8 cellular contexts compared by ENCODE assay signal in genomic region chr20:48921883-48922867, GRCh38. TPM values are rescaled to one million over a fixed set of nuclear protein-coding genes. Genes with fewer than 3 reads are reported as not detected.
DNase-seq lines count a peak whose midpoint lies in the region; ATAC-seq, FAIRE-seq and TF ChIP-seq lines count a peak whose summit lies in the region.

No MANE protein-coding gene starts in this region.

- no peaks in the 10 kb centered on the region for H3K9me1 ChIP-seq in endothelial cell of umbilical vein (replicated peaks; ENCODE audit: control insufficient read depth, extremely low read depth, insufficient read depth, low read length)

- peak overlapping the region; percentile 83 for H3K4me2 ChIP-seq in endothelial cell of umbilical vein (ENCODE audit: insufficient read depth, low read length)

- TF ChIP-seq POLR2A in endothelial cell of umbilical vein (IDR thresholded peaks at IDR 0.05; ENCODE audit: low read depth, low read length): no peak
- TF ChIP-seq POLR2A in vagina (IDR thresholded peaks at IDR 0.05): no peak

- H3K9me3 ChIP-seq in CD4-positive, alpha-beta T cell (ENCODE audit: control insufficient read depth, low read length): no peaks in the 10 kb centered on the region
- H3K9me3 ChIP-seq in SJCRH30 (replicated peaks): no peaks in the 10 kb centered on the region
- H3K9me3 ChIP-seq in endothelial cell of umbilical vein (replicated peaks; ENCODE audit: control insufficient read depth, insufficient read depth, low read length): no peaks in the 10 kb centered on the region
- no peaks in the 10 kb centered on the region for H3K9me3 ChIP-seq in mucosa of rectum (ENCODE audit: control insufficient read depth in 2 of 2, low read length in 2 of 2)
- H3K9me3 ChIP-seq in vagina: no peaks in the 10 kb centered on the region

- BruUV-seq in endothelial cell of umbilical vein (replicated peaks; lab: Mats Ljungman, UMichigan): TSS peak; percentile 57

- peak; percentile 46 for ATAC-seq in CD4-positive, alpha-beta T cell (ENCODE audit: poor library complexity)
- ATAC-seq in GM19395 (IDR thresholded peaks at IDR 0.05; ENCODE audit: unreplicated experiment) (peak; percentile 42), HG03469 (IDR thresholded peaks at IDR 0.05; ENCODE audit: unreplicated experiment) (peak; percentile 24)

- H3K27me3 ChIP-seq in CD4-positive, alpha-beta T cell (ENCODE audit: control insufficient read depth, insufficient read depth, low read length): no peaks in the 10 kb centered on the region
- H3K27me3 ChIP-seq in SJCRH30 (no peaks in the 10 kb centered on the region), endothelial cell of umbilical vein (ENCODE audit: control insufficient read depth in 2 of 2, insufficient read depth in 2 of 2, low read length in 2 of 2) (no peaks in the 10 kb centered on the region), mucosa of rectum (ENCODE audit: control insufficient read depth in 2 of 2, insufficient read depth in 2 of 2, low read length in 2 of 2) (no peaks in the 10 kb centered on the region), vagina (no peaks in the 10 kb centered on the region)

- H3K4me1 ChIP-seq in SJCRH30 (peaks cover 25% of the 10 kb centered on the region), endothelial cell of umbilical vein (ENCODE audit: control insufficient read depth, extremely low read depth, insufficient read depth, low read length) (peaks cover 34% of the 10 kb centered on the region), mucosa of rectum (ENCODE audit: control insufficient read depth in 2 of 2, insufficient read depth in 2 of 2, low read length in 2 of 2) (peaks cover 36 to 47% of the 10 kb centered on the region in 2 donors), vagina (peaks cover 45% of the 10 kb centered on the region)

- H3K27me3 Mint-ChIP-seq in CD4-positive, alpha-beta T cell: no peaks in the 10 kb centered on the region

- H3K4me3 Mint-ChIP-seq in CD4-positive, alpha-beta T cell: peak overlapping the region; percentile 89

- peaks cover 12% of the 10 kb centered on the region for H3K36me3 Mint-ChIP-seq in CD4-positive, alpha-beta T cell (ENCODE audit: low read depth)

- H3K4me3 ChIP-seq in SJCRH30 (peak overlapping the region; percentile 79), endothelial cell of umbilical vein (replicated peaks in 1 of 3; ENCODE audit: insufficient read depth in 1 of 3, low read depth in 1 of 3, low read length in 3 of 3) (peak overlapping the region; percentile 56 to 82 (median 78)), mucosa of rectum (ENCODE audit: low read length in 2 of 2) (peak overlapping the region; percentile 84 to 98), vagina (peak overlapping the region; percentile 92 to 97)

- DNase-seq in CD4-positive, alpha-beta T cell: no peak
- peak; percentile 74 to 76 for DNase-seq in SJCRH30
- peak; percentile 36 for DNase-seq in endothelial cell of umbilical vein (ENCODE audit: low read depth, low spot score)
- DNase-seq in vagina (ENCODE audit: extremely low spot score in 2 of 2): peak in 1 of 2 donors; percentile 91
- no peak for DNase-seq in T1000 (lab: John Stamatoyannopoulos, UW)

- H3K4me1 Mint-ChIP-seq in CD4-positive, alpha-beta T cell (ENCODE audit: low read depth): peaks cover 64% of the 10 kb centered on the region

- CTCF ChIA-PET in CD4-positive, alpha-beta T cell (lab: Charles Lee): interaction anchor here (1.0 to 2.5 kb wide), 2 partner anchors 265 to 302 kb away, joined by 3 to 9 read pairs; no protein-coding TSS in a partner anchor
- CTCF ChIA-PET in endothelial cell of umbilical vein (lab: Charles Lee): interaction anchor here (1.0 to 2.9 kb wide), 5 partner anchors 16 to 264 kb away, joined by 3 to 11 read pairs (median 7); no protein-coding TSS in a partner anchor

- peak overlapping the region; percentile 66 for H2AFZ ChIP-seq in endothelial cell of umbilical vein (ENCODE audit: low read depth, low read length)

- H3K27ac Mint-ChIP-seq in CD4-positive, alpha-beta T cell: peak overlapping the region; percentile 93

- no peak for FAIRE-seq in endothelial cell of umbilical vein (lab: Jason Lieb, UNC)

- dilution Hi-C loops in endothelial cell of umbilical vein (cut with MboI; ENCODE audit: extremely low pct_ligation_motif_present, low sequenced_read_pairs): loop anchor here (25.0 kb wide), 1 partner anchor 260 kb away; no protein-coding TSS in a partner anchor

- peaks cover 52% of the 10 kb centered on the region for H3K79me2 ChIP-seq in endothelial cell of umbilical vein (ENCODE audit: control insufficient read depth, insufficient read depth, low read length)

- no peak for TF ChIP-seq CTCF in CD4-positive, alpha-beta T cell (IDR thresholded peaks at IDR 0.05)
- TF ChIP-seq CTCF in endothelial cell of umbilical vein (IDR thresholded peaks at IDR 0.05; ENCODE audit: extremely low read depth in 1 of 2, insufficient read depth in 1 of 2, low read depth in 1 of 2, low read length in 2 of 2) (no peak), vagina (IDR thresholded peaks at IDR 0.05) (no peak)

- H3K36me3 ChIP-seq in SJCRH30: no peaks in the 10 kb centered on the region
- H3K36me3 ChIP-seq in endothelial cell of umbilical vein (ENCODE audit: control insufficient read depth in 2 of 2, extremely low read depth in 1 of 2, insufficient read depth in 2 of 2, low read length in 2 of 2): no peaks in the 10 kb centered on the region
- no peaks in the 10 kb centered on the region for H3K36me3 ChIP-seq in mucosa of rectum (ENCODE audit: control insufficient read depth in 2 of 2, insufficient read depth in 2 of 2, low read length in 2 of 2)
- no peaks in the 10 kb centered on the region for H3K36me3 ChIP-seq in vagina

- no peaks in the 10 kb centered on the region for H4K20me1 ChIP-seq in endothelial cell of umbilical vein (replicated peaks; ENCODE audit: control insufficient read depth, extremely low read depth, insufficient read depth, low read length)

- H3K9me3 Mint-ChIP-seq in CD4-positive, alpha-beta T cell: no peaks in the 10 kb centered on the region

- peak overlapping the region; percentile 83 for H3K27ac ChIP-seq in CD4-positive, alpha-beta T cell (ENCODE audit: low read depth, low read length)
- H3K27ac ChIP-seq in SJCRH30: peak overlapping the region; percentile 75
- peak overlapping the region; percentile 94 for H3K27ac ChIP-seq in endothelial cell of umbilical vein (ENCODE audit: insufficient read depth, low read depth, low read length)
- peak overlapping the region; percentile 94 to 98 for H3K27ac ChIP-seq in mucosa of rectum (ENCODE audit: low read depth in 2 of 2, low read length in 2 of 2)
- H3K27ac ChIP-seq in vagina: peak overlapping the region; percentile 96

- intact Hi-C loops in CD4-positive, alpha-beta T cell (cut with DNase I, micrococcal nuclease): loop anchor here in 1 of 2 experiments (5.0 kb wide), 2 partner anchors 125 to 265 kb away; partner anchors contain the start of genes CSE1L and STAU1
- intact Hi-C loops in endothelial cell of umbilical vein (cut with micrococcal nuclease) (loop anchor here (1.0 to 10.0 kb wide), 3 partner anchors 8 to 1607 kb away; no protein-coding TSS in a partner anchor), vagina (cut with DNase I) (no loop called here)

- H3K9ac ChIP-seq in endothelial cell of umbilical vein (replicated peaks; ENCODE audit: extremely low read depth, insufficient read depth, low read length): peak overlapping the region; percentile 97
- H3K9ac ChIP-seq in mucosa of rectum (ENCODE audit: low read depth in 1 of 2, low read length in 2 of 2): peak overlapping the region; percentile 69 to 98

- POLR2A ChIA-PET in CD4-positive, alpha-beta T cell (lab: Charles Lee): interaction anchor here (0.6 to 0.8 kb wide), 2 partner anchors 10 to 17 kb away, joined by 3 read pairs; no protein-coding TSS in a partner anchor
- POLR2A ChIA-PET in endothelial cell of umbilical vein (lab: Charles Lee): interaction anchor here (0.6 to 0.7 kb wide), 2 partner anchors 74 to 1314 kb away, joined by 4 to 5 read pairs; no protein-coding TSS in a partner anchor

TF ChIP-seq in endothelial cell of umbilical vein, 7 proteins besides CTCF, POLR2A, EP300 and RAD21:
- no peak for TF ChIP-seq GATA2 (IDR thresholded peaks at IDR 0.05; ENCODE audit: insufficient read depth, insufficient read length, low read depth, low read length)
- TF ChIP-seq MAX (IDR thresholded peaks at IDR 0.05; ENCODE audit: insufficient read depth, insufficient read length): no peak
- no peak for TF ChIP-seq JUN (IDR thresholded peaks at IDR 0.05; ENCODE audit: borderline replicate concordance, insufficient read depth, insufficient read length, low read depth)
- TF ChIP-seq EZH2 (IDR thresholded peaks at IDR 0.05; ENCODE audit: borderline replicate concordance, low read depth, low read length, severe bottlenecking): no peak
- no peak for TF ChIP-seq MYC (IDR thresholded peaks at IDR 0.05; ENCODE audit: low read depth, low read length)
- TF ChIP-seq POLR2AphosphoS5 (IDR thresholded peaks at IDR 0.05; ENCODE audit: insufficient read depth, low read depth, low read length): no peak
- no peak for TF ChIP-seq FOS (IDR thresholded peaks at IDR 0.05; ENCODE audit: borderline replicate concordance, insufficient read depth, low read length)

RNA-seq across cellular contexts. Expression of gene ARFGEF2, which starts 0.7 kb away (rescaled TPM):
- 10 to 100 TPM; 23.0 to 23.4 TPM for total RNA-seq in CD4-positive, alpha-beta T cell
- 35.6 and 38.2 TPM in 2 replicates for total RNA-seq in SJCRH30 (2014; rRNA removed; shearing (Covaris generic))
- total RNA-seq in endothelial cell of umbilical vein (26.1 and 32.6 TPM in 2 replicates), vagina (21.9 TPM)
- 8.6 and 12.7 TPM in 2 replicates for polyA plus RNA-seq in endothelial cell of umbilical vein
- 10.6 and 11.0 TPM in 2 replicates for polyA plus RNA-seq in endothelial cell of umbilical vein (2011; cell fraction: cytosol; rRNA removed)
- 35.7 and 68.9 TPM in 2 replicates for polyA plus RNA-seq in endothelial cell of umbilical vein (2011; cell fraction: nucleus; rRNA removed)
- polyA plus RNA-seq in endothelial cell of umbilical vein (2012): 18.8 and 24.0 TPM in 2 replicates
- polyA minus RNA-seq in endothelial cell of umbilical vein: 60.9 and 66.9 TPM in 2 replicates
- 29.8 TPM for polyA minus RNA-seq in endothelial cell of umbilical vein (2011; cell fraction: cytosol; rRNA and poly(A)+ RNA removed)
- polyA minus RNA-seq in endothelial cell of umbilical vein (2011; cell fraction: nucleus; rRNA and poly(A)+ RNA removed): 47.1 and 51.0 TPM in 2 replicates

Comparison
In these comparisons a context has a peak if more than half of its experiments do, and no peak if none do; other contexts are left out.
1. DNase-seq: peak in SJCRH30 (2 of 2) and endothelial cell of umbilical vein (single experiment); none in CD4-positive, alpha-beta T cell (0 of 10) and T1000 (single experiment).
2. Peak in every context shown above with its lines, with median percentiles within 50 percentile points of each other: ATAC-seq, H3K27ac ChIP-seq and H3K4me3 ChIP-seq.